Comparison of ENCODE assay signal across 8 cellular contexts in genomic region chr4:124712417-124713212, GRCh38. TPM values are rescaled to one million over a fixed set of nuclear protein-coding genes. Genes with fewer than 3 reads are reported as not detected.
DNase-seq lines count a peak whose midpoint lies in the region; ATAC-seq, FAIRE-seq and TF ChIP-seq lines count a peak whose summit lies in the region.

Gene ANKRD50 (minus strand): TSS chr4:124712732. CDS start chr4:124710511, 2,221 bp downstream.

- under 1% methylated on average over 83 of the region's 83 CpGs for WGBS in liver

- intact Hi-C loops in dorsolateral prefrontal cortex (cut with DNase I): loop anchor here in 1 of 2 donors (2.0 kb wide), 1 partner anchor 34 kb away; no protein-coding TSS in a partner anchor

- peak within 1 kb of the TSS; percentile 62 to 82 for H3K9ac ChIP-seq in liver (ENCODE audit: low read depth in 1 of 2, low read length in 2 of 2)

- POLR2A ChIA-PET in BJ (lab: Charles Lee): no interaction called here

- no peaks in the 10 kb centered on the region for H3K27me3 ChIP-seq in BJ (ENCODE audit: control insufficient read depth, insufficient read depth, low read length)
- H3K27me3 ChIP-seq in dorsolateral prefrontal cortex: no peaks in the 10 kb centered on the region
- no peaks in the 10 kb centered on the region for H3K27me3 ChIP-seq in liver (ENCODE audit: control insufficient read depth in 4 of 4, insufficient read depth in 4 of 4, low read length in 3 of 4)

- TF ChIP-seq CTCF in BJ (IDR thresholded peaks at IDR 0.05; ENCODE audit: insufficient read depth, low read depth, low read length) (no peak), dorsolateral prefrontal cortex (IDR thresholded peaks at IDR 0.05 in 54 of 56, conservative IDR thresholded peaks at IDR 0.05 in 2 of 56; ENCODE audit: low read depth in 1 of 56, partially characterized antibody in 56 of 56) (peak in 6 of 56 donors; percentile 3 to 30 (median 16)), liver (IDR thresholded peaks at IDR 0.05; ENCODE audit: low read depth, low read length, missing input control) (no peak)

- DNase-seq in BJ (ENCODE audit: low read depth) (peak; percentile 62), GM19239 (ENCODE audit: insufficient read length, low spot score) (peak; percentile 59), NCI-H510A (lab: John Stamatoyannopoulos, UW) (peak; percentile 72), dorsolateral prefrontal cortex (peak; percentile 69 to 88 (median 84))
- DNase-seq in activated CD4-positive, alpha-beta T cell treated with anti-CD3 and anti-CD28 coated beads, Interleukin-2, amount 50 U/mL, for 1 hour: peak; percentile 31
- peak; percentile 30 to 50 for DNase-seq in stimulated activated CD4-positive, alpha-beta T cell treated with anti-CD3 and anti-CD28 coated beads, Interleukin-2, amount 100 ng/mL, for 48 hours

- ATAC-seq in HG03439 (IDR thresholded peaks at IDR 0.05; ENCODE audit: unreplicated experiment): peak; percentile 77

- CTCF ChIA-PET in BJ (lab: Yijun Ruan, JAX): interaction anchor here (0.6 to 1.2 kb wide), 2 partner anchors 27 to 165 kb away, joined by 3 read pairs; no protein-coding TSS in a partner anchor

- no peaks in the 10 kb centered on the region for H3K9me3 ChIP-seq in liver (ENCODE audit: control insufficient read depth in 4 of 4, low read length in 3 of 4)

- TF ChIP-seq RAD21 in liver (IDR thresholded peaks at IDR 0.05): no peak

- H3K36me3 ChIP-seq in BJ (ENCODE audit: control insufficient read depth, insufficient read depth, low read length) (no peaks in the 10 kb centered on the region), liver (ENCODE audit: control insufficient read depth in 4 of 4, insufficient read depth in 3 of 4, low read depth in 1 of 4, low read length in 3 of 4) (no peaks in the 10 kb centered on the region)

- no peak for FAIRE-seq in GM19239 (lab: Jason Lieb, UNC)

- peaks cover 3 to 32% (median 19%) of the 10 kb centered on the region in 4 donors for H3K4me1 ChIP-seq in liver (ENCODE audit: control insufficient read depth in 4 of 4, insufficient read depth in 4 of 4, low read length in 3 of 4)

- H3K27ac ChIP-seq in dorsolateral prefrontal cortex (peak within 1 kb of the TSS; percentile 81 to 99 (median 97)), liver (ENCODE audit: low read depth in 1 of 2, low read length in 2 of 2) (peak within 1 kb of the TSS; percentile 93 to 95)

- peak within 1 kb of the TSS; percentile 80 for H3K4me3 ChIP-seq in BJ (ENCODE audit: low read depth, low read length)
- H3K4me3 ChIP-seq in dorsolateral prefrontal cortex: peak within 1 kb of the TSS; percentile 66 to 97 (median 88)
- H3K4me3 ChIP-seq in liver (ENCODE audit: low read depth in 1 of 3, low read length in 3 of 3): peak within 1 kb of the TSS; percentile 78 to 84 (median 82)

TF ChIP-seq in liver, 16 proteins besides CTCF, POLR2A, EP300 and RAD21:
- no peak for TF ChIP-seq FOXA1 (IDR thresholded peaks at IDR 0.05)
- no peak for TF ChIP-seq TAF1 (conservative IDR thresholded peaks at IDR 0.05)
- no peak for TF ChIP-seq HNF4G (IDR thresholded peaks at IDR 0.05)
- TF ChIP-seq NR2F2 (IDR thresholded peaks at IDR 0.05): no peak
- peak; percentile 17 for TF ChIP-seq ZBTB33 (IDR thresholded peaks at IDR 0.05)
- TF ChIP-seq FOXA2 (IDR thresholded peaks at IDR 0.05): no peak
- TF ChIP-seq EGR1 (IDR thresholded peaks at IDR 0.05; ENCODE audit: low read depth in 2 of 2): no peak
- no peak for TF ChIP-seq MAX (IDR thresholded peaks at IDR 0.05)
- TF ChIP-seq SP1 (IDR thresholded peaks at IDR 0.05): peak; percentile 23
- TF ChIP-seq REST (IDR thresholded peaks at IDR 0.05): peak; percentile 14
- TF ChIP-seq YY1 (IDR thresholded peaks at IDR 0.05): peak; percentile 9
- no peak for TF ChIP-seq JUND (IDR thresholded peaks at IDR 0.05)
- TF ChIP-seq RXRA (IDR thresholded peaks at IDR 0.05): no peak
- TF ChIP-seq ATF3 (IDR thresholded peaks at IDR 0.05): no peak
- no peak for TF ChIP-seq GABPA (IDR thresholded peaks at IDR 0.05 in 1 of 2, conservative IDR thresholded peaks at IDR 0.05 in 1 of 2)
- no peak for TF ChIP-seq HNF4A (conservative IDR thresholded peaks at IDR 0.05)

RNA-seq across cellular contexts. Expression of gene ANKRD50, which starts in this region (rescaled TPM):
- polyA plus RNA-seq in BJ (2011; rRNA removed) (6.5 and 14.5 TPM in 2 replicates), liver (1 to 10 TPM; 2.4 to 3.1 TPM)
- polyA minus RNA-seq in BJ (2011; rRNA and poly(A)+ RNA removed): 26.5 and 28.1 TPM in 2 replicates
- total RNA-seq in dorsolateral prefrontal cortex (10 to 100 TPM in 110 of 120 experiments, 1 to 10 TPM in 10; 7.7 to 23.1 (median 13.4) TPM), liver (10 to 100 TPM in 1 of 2 donors, 1 to 10 TPM in 1; 8.9 to 16.7 TPM)

Comparison
In these comparisons a context has a peak if more than half of its experiments do, and no peak if none do; other contexts are left out.
1. Peak in every context shown above with its lines: DNase-seq, ATAC-seq, H3K4me3 ChIP-seq and H3K27ac ChIP-seq.
2. DNase-seq: peak in every context shown above with its lines; median percentile 84 in dorsolateral prefrontal cortex; 72 in NCI-H510A; 62 in BJ; 59 in GM19239; 40 in stimulated activated CD4-positive, alpha-beta T cell treated with anti-CD3 and anti-CD28 coated beads, Interleukin-2, amount 100 ng/mL, for 48 hours; 31 in activated CD4-positive, alpha-beta T cell treated with anti-CD3 and anti-CD28 coated beads, Interleukin-2, amount 50 U/mL, for 1 hour.